In the genomic region with DNA sequence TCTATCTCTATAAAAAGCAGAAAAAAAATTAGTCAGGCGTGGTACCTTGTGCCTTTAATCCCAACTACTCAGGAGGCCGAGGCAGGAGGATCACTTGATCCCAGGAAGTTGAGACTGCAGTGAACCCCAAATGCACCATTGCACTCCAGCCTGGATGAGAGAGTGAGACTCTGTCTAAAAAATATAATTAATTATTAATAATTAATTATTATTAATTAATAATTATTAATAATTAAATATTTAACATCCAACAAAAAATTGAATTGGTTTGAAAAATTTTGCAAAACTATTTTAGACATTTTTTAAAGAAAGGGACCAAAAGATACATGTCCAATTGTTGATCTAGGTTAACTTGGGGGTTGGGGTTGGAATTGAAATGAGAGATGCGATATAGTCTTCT, we compare ENCODE assay signal across 32 cellular contexts. TPM values are rescaled to one million over a fixed set of nuclear protein-coding genes. Genes with fewer than 3 reads are reported as not detected.
"Had no signal": no experiment of that assay in that cellular context is flagged by ENCODE, and none has a peak within 500 bp of the region (broad histone marks: within the 10 kb centered on the region; RNA-seq: fewer than 3 reads in every experiment).

No MANE protein-coding gene starts in this region.

- H3K9ac ChIP-seq: SK-N-SH had no signal

- H3K27me3 Mint-ChIP-seq: activated CD4-positive, alpha-beta T cell treated with anti-CD3 and anti-CD28 coated beads, Interleukin-2, amount 10 ng/mL, durations not matched to agents 24 days and 14 days had no signal

- H3K4me1 ChIP-seq: ascending aorta, SJSA1 had no signal

- H3K4me2 ChIP-seq: SK-N-SH had no signal

- H3K27ac Mint-ChIP-seq: activated CD4-positive, alpha-beta T cell treated with anti-CD3 and anti-CD28 coated beads, Interleukin-2, amount 10 ng/mL, durations not matched to agents 24 days and 14 days; activated CD8-positive, alpha-beta T cell treated with anti-CD3 and anti-CD28 coated beads, Interleukin-2, amount 10 ng/mL, durations not matched to agents 7 days and 5 days; activated naive CD4-positive, alpha-beta T cell treated with anti-CD3 and anti-CD28 coated beads, Interleukin-2, amount 50 U/mL, for 24 hours; activated naive CD8-positive, alpha-beta T cell treated with anti-CD3 and anti-CD28 coated beads, Interleukin-2, amount 10 ng/mL, durations not matched to agents 7 days and 5 days; activated T-cell treated with anti-CD3 and anti-CD28 coated beads, Interleukin-2, amount 50 U/mL, for 24 hours; activated T-helper 2 cell treated with anti-CD3 and anti-CD28 coated beads, Interferon-gamma antibody, Interleukin-2, Interleukin-4, amounts not matched to agents 10 μg/mL and 5 μg/mL and 100 μg/mL, durations not matched to agents 14 hours and 24 hours and 36 hours; T-cell had no signal

- H3K27me3 ChIP-seq: ascending aorta, MG63, SJSA1 had no signal

- H3K4me1 Mint-ChIP-seq: activated CD4-positive, alpha-beta T cell treated with anti-CD3 and anti-CD28 coated beads, Interleukin-2, amount 10 ng/mL, durations not matched to agents 24 days and 14 days; activated naive CD4-positive, alpha-beta T cell treated with anti-CD3 and anti-CD28 coated beads, Interleukin-2, amount 50 U/mL, for 24 hours; activated naive CD8-positive, alpha-beta T cell treated with anti-CD3 and anti-CD28 coated beads, Interleukin-2, amount 10 ng/mL, durations not matched to agents 7 days and 5 days; central memory CD8-positive, alpha-beta T cell; T-cell had no signal

- H3K4me3 Mint-ChIP-seq: activated CD4-positive, alpha-beta T cell treated with anti-CD3 and anti-CD28 coated beads, Interleukin-2, amount 10 ng/mL, durations not matched to agents 24 days and 14 days; activated CD8-positive, alpha-beta T cell treated with anti-CD3 and anti-CD28 coated beads, Interleukin-2, amount 10 ng/mL, durations not matched to agents 7 days and 5 days; activated naive CD4-positive, alpha-beta T cell treated with anti-CD3 and anti-CD28 coated beads, Interleukin-2, amount 50 U/mL, for 24 hours; activated naive CD8-positive, alpha-beta T cell treated with anti-CD3 and anti-CD28 coated beads, Interleukin-2, amount 10 ng/mL, durations not matched to agents 7 days and 5 days; activated T-cell treated with anti-CD3 and anti-CD28 coated beads, Interleukin-2, amount 50 U/mL, for 24 hours; central memory CD8-positive, alpha-beta T cell; T-cell had no signal

- H3K4me3 ChIP-seq: ascending aorta, cardiac muscle cell, MG63, SJSA1 had no signal

- H3K36me3 Mint-ChIP-seq: activated naive CD4-positive, alpha-beta T cell treated with anti-CD3 and anti-CD28 coated beads, Interleukin-2, amount 50 U/mL, for 24 hours; activated naive CD8-positive, alpha-beta T cell treated with anti-CD3 and anti-CD28 coated beads, Interleukin-2, amount 10 ng/mL, durations not matched to agents 7 days and 5 days; T-cell had no signal

- DNase-seq: activated CD4-positive, alpha-beta T cell treated with anti-CD3 and anti-CD28 coated beads, Interleukin-2, amount 10 ng/mL, durations not matched to agents 24 days and 14 days; activated CD4-positive, alpha-beta T cell treated with anti-CD3 and anti-CD28 coated beads, Interleukin-2, amount 50 U/mL, for 48 hours; activated CD8-positive, alpha-beta T cell treated with anti-CD3 and anti-CD28 coated beads, Interleukin-2, amount 10 ng/mL, durations not matched to agents 7 days and 5 days; activated gamma-delta T cell; activated naive CD4-positive, alpha-beta T cell treated with Interleukin-2 at 50 U/mL for 16 hours; activated naive CD8-positive, alpha-beta T cell treated with anti-CD3 and anti-CD28 coated beads, Interleukin-2, amount 10 ng/mL, durations not matched to agents 7 days and 5 days; activated T-cell treated with anti-CD3 and anti-CD28 coated beads, Interleukin-2, amount 50 U/mL, for 24 hours; amygdala; Kasumi-1; MG63; NCI-H1048; NCI-H1105 treated with DMSO at 0.1 percent for 48 hours; NCI-H1694; NCI-H1930; NCI-H2081 treated with DMSO at 0.1 percent for 48 hours; NCI-H226; NCI-H446 treated with DMSO at 0.1 percent for 48 hours; RPMI8226; SHP77 treated with DMSO at 0.1 percent for 48 hours; SK-N-SH; T-cell; T-helper 2 cell; T-helper 9 cell; WERI-Rb-1 had no signal

- ATAC-seq: Panc1, T-cell had no signal

- H3K36me3 ChIP-seq: ascending aorta, cardiac muscle cell, MG63, SJSA1, WERI-Rb-1 had no signal

- H3K27ac ChIP-seq: ascending aorta, cardiac muscle cell, SJSA1, WERI-Rb-1 had no signal

- H3K9me3 Mint-ChIP-seq: activated CD4-positive, alpha-beta T cell treated with anti-CD3 and anti-CD28 coated beads, Interleukin-2, amount 10 ng/mL, durations not matched to agents 24 days and 14 days; activated naive CD4-positive, alpha-beta T cell treated with anti-CD3 and anti-CD28 coated beads, Interleukin-2, amount 50 U/mL, for 24 hours; activated naive CD8-positive, alpha-beta T cell treated with anti-CD3 and anti-CD28 coated beads, Interleukin-2, amount 10 ng/mL, durations not matched to agents 7 days and 5 days; activated T-cell treated with anti-CD3 and anti-CD28 coated beads, Interleukin-2, amount 50 U/mL, for 24 hours; activated T-helper 2 cell treated with anti-CD3 and anti-CD28 coated beads, Interferon-gamma antibody, Interleukin-2, Interleukin-4, amounts not matched to agents 10 μg/mL and 5 μg/mL and 100 μg/mL, durations not matched to agents 14 hours and 24 hours and 36 hours; central memory CD8-positive, alpha-beta T cell; T-cell had no signal

- H3K9me3 ChIP-seq: ascending aorta, MG63, SJSA1, SK-N-SH had no signal

RNA-seq across cellular contexts. Expression of a gene that starts 56.7 kb away (rescaled TPM):
- total RNA-seq: activated CD4-positive, alpha-beta T cell treated with anti-CD3 and anti-CD28 coated beads, Interleukin-2, amount 10 ng/mL, durations not matched to agents 24 days and 14 days; activated CD8-positive, alpha-beta T cell treated with anti-CD3 and anti-CD28 coated beads, Interleukin-2, amount 10 ng/mL, durations not matched to agents 7 days and 5 days; activated naive CD8-positive, alpha-beta T cell treated with anti-CD3 and anti-CD28 coated beads, Interleukin-2, amount 10 ng/mL, durations not matched to agents 7 days and 5 days; activated T-helper 2 cell treated with anti-CD3 and anti-CD28 coated beads, Interferon-gamma antibody, Interleukin-2, Interleukin-4, amounts not matched to agents 10 μg/mL and 5 μg/mL and 100 μg/mL, durations not matched to agents 14 hours and 24 hours and 36 hours; ascending aorta; cardiac muscle cell; chondrocyte; SJSA1; T-cell had no signal
- polyA plus RNA-seq: cardiac muscle cell had no signal
